In the genomic region with DNA sequence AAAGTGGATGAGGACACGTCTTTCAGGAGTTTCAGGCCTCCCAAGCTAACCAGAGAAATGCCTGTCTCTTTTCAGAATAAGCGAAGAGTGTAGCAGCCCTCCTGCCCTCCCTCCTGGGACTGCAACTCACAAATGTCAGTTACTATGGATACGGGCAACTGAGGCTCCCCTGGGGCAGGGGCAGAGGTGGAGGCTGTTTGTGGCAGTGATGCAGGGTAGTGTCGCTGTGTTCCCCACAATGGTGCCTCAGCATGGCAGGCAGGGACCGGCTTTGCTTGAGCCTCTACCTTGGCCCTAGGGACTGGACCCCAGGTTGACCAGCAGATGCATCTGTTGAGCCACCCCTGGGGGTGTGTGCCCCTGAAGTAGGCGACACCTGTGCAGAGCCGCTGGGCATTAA, we compare ENCODE assay signal across 15 cellular contexts.
"Had no signal": no experiment of that assay in that cellular context is flagged by ENCODE, and none has a peak within 500 bp of the region (broad histone marks: within the 10 kb centered on the region; RNA-seq: fewer than 3 reads in every experiment).

No MANE protein-coding gene starts in this region.

- ATAC-seq: body of pancreas, left lung had no signal

- H3K4me1 ChIP-seq: body of pancreas, left lung had no signal

- H3K9me3 ChIP-seq: body of pancreas, left lung, ovary had no signal

- H3K27me3 ChIP-seq: body of pancreas, ovary had no signal

- H3K27ac ChIP-seq: body of pancreas had no signal

- H3K36me3 ChIP-seq: left lung, ovary had no signal

- H3K4me3 ChIP-seq: body of pancreas, left lung, ovary had no signal

- DNase-seq: activated naive CD4-positive, alpha-beta T cell treated with anti-CD3 and anti-CD28 coated beads, Interleukin-2, amount 50 U/mL, for 16 hours; activated T-cell treated with anti-CD3 and anti-CD28 coated beads, Interleukin-2, amount 50 U/mL, for 1 hour; body of pancreas; central memory CD4-positive, alpha-beta T cell; cortex of kidney; islet precursor cell; left lung; mesenchymal stem cell; ovary; retina; SIG-M5; stimulated activated CD4-positive, alpha-beta T cell treated with anti-CD3 and anti-CD28 coated beads, Interleukin-2, amount 100 ng/mL, for 48 hours; stimulated activated naive CD4-positive, alpha-beta T cell treated with Interleukin-2 at 50 U/mL for 16 hours; T-helper 2 cell had no signal

- H3K4me3 Mint-ChIP-seq: neural crest cell had no signal

- H3K9me3 Mint-ChIP-seq: neural crest cell had no signal
